29 cellular contexts compared by ENCODE assay signal in genomic region chr3:179269152-179269707, GRCh38.
"Had no signal": no experiment of that assay in that cellular context is flagged by ENCODE, and none has a peak within 500 bp of the region (broad histone marks: within the 10 kb centered on the region; RNA-seq: fewer than 3 reads in every experiment).

No MANE protein-coding gene starts in this region.

- ATAC-seq: activated T-cell treated with anti-CD3 and anti-CD28 coated beads, Interleukin-2, amount 50 U/mL, for 72 hours had no signal

- H3K27me3 ChIP-seq: brain microvascular endothelial cell, cardiac muscle cell, MG63, Peyer's patch, SJCRH30 had no signal

- H3K4me1 ChIP-seq: Peyer's patch, SJCRH30 had no signal

- H3K27ac ChIP-seq: brain microvascular endothelial cell, Peyer's patch, RWPE1, SJCRH30 had no signal

- DNase-seq: activated B cell treated with CpG ODN at 0.5 μM for 24 hours; activated CD4-positive, alpha-beta memory T cell treated with anti-CD3 and anti-CD28 coated beads, Interleukin-2, amount 10 ng/mL, durations not matched to agents 7 days and 5 days; activated CD4-positive, alpha-beta T cell treated with anti-CD3 and anti-CD28 coated beads for 1 hour; activated CD4-positive, alpha-beta T cell treated with anti-CD3 and anti-CD28 coated beads, Interleukin-2, amount 10 ng/mL, durations not matched to agents 24 days and 14 days; activated CD8-positive, alpha-beta memory T cell treated with anti-CD3 and anti-CD28 coated beads, Interleukin-2, amount 50 U/mL, for 4 hours; activated gamma-delta T cell treated with Interleukin-2 at 50 U/mL for 16 hours; activated naive CD4-positive, alpha-beta T cell treated with anti-CD3 and anti-CD28 coated beads, Interleukin-2, amount 10 ng/mL, durations not matched to agents 7 days and 5 days; activated naive CD8-positive, alpha-beta T cell treated with anti-CD3 and anti-CD28 coated beads for 36 hours; activated T-cell treated with anti-CD3 and anti-CD28 coated beads, Interleukin-2, amount 50 U/mL, for 72 hours; brain microvascular endothelial cell; MG63; MV-4-11; NCI-H1092 treated with DMSO at 0.1 percent for 48 hours; NCI-H1417 treated with DMSO at 0.1 percent for 48 hours; NCI-H1694; NCI-H2029; NCI-H2107; NCI-H2171 treated with DMSO at 0.1 percent for 48 hours; NCI-H345; NCI-H510A; NCI-H526 treated with DMSO at 0.1 percent for 48 hours; NCI-H82; Peyer's patch; Right ventricle myocardium superior; SJCRH30; SK-N-SH; T-helper 1 cell had no signal

- H3K9me3 ChIP-seq: MG63, Peyer's patch, SJCRH30, SK-N-SH had no signal

- H3K4me2 ChIP-seq: SK-N-SH had no signal

- H3K4me3 ChIP-seq: cardiac muscle cell, MG63, Peyer's patch, SJCRH30 had no signal

- H3K36me3 ChIP-seq: brain microvascular endothelial cell, cardiac muscle cell, MG63, Peyer's patch, SJCRH30 had no signal

- H3K9ac ChIP-seq: SK-N-SH had no signal
